8 cellular contexts compared by ENCODE assay signal in the genomic region with DNA sequence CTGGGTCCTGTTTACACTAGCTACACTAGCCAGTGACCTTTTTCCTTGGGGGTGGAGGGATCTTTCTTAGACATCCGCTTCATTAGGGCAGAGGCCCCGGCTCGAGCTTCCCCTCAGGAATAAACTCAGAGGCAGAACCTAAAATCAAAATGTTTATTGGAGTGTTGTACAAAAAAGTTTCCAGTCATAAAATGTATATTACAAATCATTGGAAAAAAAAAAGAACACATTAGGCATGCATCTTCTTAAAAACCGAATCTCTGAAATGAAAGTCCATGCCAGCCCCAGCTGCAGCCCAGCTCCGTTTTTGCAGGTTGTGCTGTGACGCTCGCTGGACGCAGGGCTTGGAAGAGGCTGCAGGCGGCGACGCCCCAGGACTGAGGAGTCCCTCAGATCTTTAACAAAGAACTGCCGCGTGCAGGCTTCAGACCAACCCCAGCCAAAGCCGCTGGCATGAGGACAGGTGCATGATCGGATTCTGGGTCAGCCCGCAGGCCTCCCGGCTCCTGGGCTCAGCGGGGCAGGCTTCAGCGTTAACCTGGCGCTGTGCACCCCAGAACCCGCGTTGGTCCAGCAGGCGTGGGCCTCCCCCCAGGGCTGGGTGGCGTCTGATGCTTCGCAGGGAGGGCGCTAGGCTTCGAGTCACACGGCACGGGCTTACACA. TPM values are rescaled to one million over a fixed set of nuclear protein-coding genes. Genes with fewer than 3 reads are reported as not detected.
DNase-seq lines count a peak whose midpoint lies in the region; ATAC-seq, FAIRE-seq and TF ChIP-seq lines count a peak whose summit lies in the region.

No MANE protein-coding gene starts in this region.

- peak overlapping the region; percentile 100 for H3K27ac Mint-ChIP-seq in GM23338
- peak overlapping the region; percentile 98 for H3K27ac Mint-ChIP-seq in activated T-helper 1 cell treated with anti-CD3 and anti-CD28 coated beads, Interleukin-12 subunit alpha, Interleukin-12 subunit beta, Interleukin-2, Interleukin-4 antibody, amounts not matched to agents 30 ng/mL and 10 ng/mL and 1 ng/mL, durations not matched to agents 14 hours and 24 hours and 36 hours

- H3K36me3 ChIP-seq in GM23338 (ENCODE audit: insufficient read depth), result no peaks in the 10 kb centered on the region; the same call in 1 of the 2 replicates
- peaks cover 14% of the 10 kb centered on the region for H3K36me3 ChIP-seq in cardiac muscle cell

- H3K4me1 Mint-ChIP-seq in GM23338, result peaks cover 28% of the 10 kb centered on the region
- peaks cover 11% of the 10 kb centered on the region for H3K4me1 Mint-ChIP-seq in activated T-helper 1 cell treated with anti-CD3 and anti-CD28 coated beads, Interleukin-12 subunit alpha, Interleukin-12 subunit beta, Interleukin-2, Interleukin-4 antibody, amounts not matched to agents 30 ng/mL and 10 ng/mL and 1 ng/mL, durations not matched to agents 14 hours and 24 hours and 36 hours (ENCODE audit: low read depth)

- peak overlapping the region; percentile 95 for H3K4me3 ChIP-seq in A549
- peak overlapping the region; percentile 99 for H3K4me3 ChIP-seq in GM23338
- peak overlapping the region; percentile 86 for H3K4me3 ChIP-seq in cardiac muscle cell

- H3K4me2 ChIP-seq in A549 (peak overlapping the region; percentile 97), GM23338 (peak overlapping the region; percentile 95)

- peaks cover 28% of the 10 kb centered on the region for H3F3A ChIP-seq in GM23338 (replicated peaks; ENCODE audit: low read depth)

- POLR2A ChIA-PET in A549 (lab: Yijun Ruan, JAX), result interaction anchor here (0.7 to 1.9 kb wide), 8 partner anchors 9 to 277 kb away, joined by 3 to 16 read pairs (median 3); a partner anchor contains a TSS

- H4K20me1 ChIP-seq in GM23338 (replicated peaks; ENCODE audit: insufficient read depth), result no peaks in the 10 kb centered on the region; the same call in none of the 2 replicates

- H3K4me3 Mint-ChIP-seq in GM23338, result peak overlapping the region; percentile 94
- H3K4me3 Mint-ChIP-seq in activated T-helper 1 cell treated with anti-CD3 and anti-CD28 coated beads, Interleukin-12 subunit alpha, Interleukin-12 subunit beta, Interleukin-2, Interleukin-4 antibody, amounts not matched to agents 30 ng/mL and 10 ng/mL and 1 ng/mL, durations not matched to agents 14 hours and 24 hours and 36 hours, result peak overlapping the region; percentile 95

- in situ Hi-C loops in GM13976 (cut with MboI; ENCODE audit: low sequenced_read_pairs, unreplicated experiment), result no loop called here

- peaks cover 17% of the 10 kb centered on the region; the same call in 2 of the 3 replicates for H3K4me1 ChIP-seq in A549
- H3K4me1 ChIP-seq in GM23338 (ENCODE audit: insufficient read depth), result peaks cover 14% of the 10 kb centered on the region
- H3K4me1 ChIP-seq in cardiac muscle cell (ENCODE audit: low read depth), result peaks cover 8% of the 10 kb centered on the region

- H3K9me3 ChIP-seq in A549 (no peaks in the 10 kb centered on the region), cardiac muscle cell (ENCODE audit: low read depth) (no peaks in the 10 kb centered on the region)

- H3K36me3 Mint-ChIP-seq in GM23338 (ENCODE audit: low read depth), result peaks cover 35% of the 10 kb centered on the region
- peaks cover 13% of the 10 kb centered on the region for H3K36me3 Mint-ChIP-seq in activated T-helper 1 cell treated with anti-CD3 and anti-CD28 coated beads, Interleukin-12 subunit alpha, Interleukin-12 subunit beta, Interleukin-2, Interleukin-4 antibody, amounts not matched to agents 30 ng/mL and 10 ng/mL and 1 ng/mL, durations not matched to agents 14 hours and 24 hours and 36 hours (ENCODE audit: low read depth)

- TF ChIP-seq CTCF in A549 (IDR thresholded peaks at IDR 0.05) (no peak), GM23338 (conservative IDR thresholded peaks at IDR 0.05; ENCODE audit: low read depth in 2 of 2) (no peak), cardiac muscle cell (IDR thresholded peaks at IDR 0.05; ENCODE audit: low read depth, low read length) (no peak), GM13976 (IDR thresholded peaks at IDR 0.05; ENCODE audit: borderline replicate concordance, control extremely low read depth, extremely low read depth, insufficient read depth, missing control alignments) (no peak)

- H3K9me3 Mint-ChIP-seq in GM23338, result peaks cover 5% of the 10 kb centered on the region
- H3K9me3 Mint-ChIP-seq in activated T-helper 1 cell treated with anti-CD3 and anti-CD28 coated beads, Interleukin-12 subunit alpha, Interleukin-12 subunit beta, Interleukin-2, Interleukin-4 antibody, amounts not matched to agents 30 ng/mL and 10 ng/mL and 1 ng/mL, durations not matched to agents 14 hours and 24 hours and 36 hours, result no peaks in the 10 kb centered on the region

- H3K27me3 Mint-ChIP-seq in GM23338 (ENCODE audit: insufficient read depth, low read depth, poor library complexity), result peaks cover 24% of the 10 kb centered on the region
- H3K27me3 Mint-ChIP-seq in activated T-helper 1 cell treated with anti-CD3 and anti-CD28 coated beads, Interleukin-12 subunit alpha, Interleukin-12 subunit beta, Interleukin-2, Interleukin-4 antibody, amounts not matched to agents 30 ng/mL and 10 ng/mL and 1 ng/mL, durations not matched to agents 14 hours and 24 hours and 36 hours (ENCODE audit: insufficient read depth), result peaks cover 2% of the 10 kb centered on the region

- intact Hi-C loops in activated T-helper 1 cell treated with anti-CD3 and anti-CD28 coated beads, Interleukin-12 subunit alpha, Interleukin-12 subunit beta, Interleukin-2, Interleukin-4 antibody, amounts not matched to agents 30 ng/mL and 10 ng/mL and 1 ng/mL, durations not matched to agents 14 hours and 24 hours and 36 hours (cut with micrococcal nuclease), result loop anchor here (2.0 to 10.0 kb wide), 3 partner anchors 485 to 1197 kb away; a partner anchor contains a TSS
- intact Hi-C loops in posterior vena cava (cut with DNase I), result loop anchor here in 1 of 2 donors (2.0 kb wide), 1 partner anchor 37 kb away; no protein-coding TSS in a partner anchor

- H2AFZ ChIP-seq in GM23338, result no peak overlapping the region

- no peak for FAIRE-seq in A549 (lab: Jason Lieb, UNC)

- no peak for TF ChIP-seq POLR2A in A549 (IDR thresholded peaks at IDR 0.05; ENCODE audit: low read length)

- no peak for TF ChIP-seq EP300 in A549 (IDR thresholded peaks at IDR 0.05)

- DNase-seq in A549 (ENCODE audit: low read depth in 1 of 2, low spot score in 1 of 2) (no peak), GM23338 (ENCODE audit: low spot score) (peak; percentile 89), cardiac muscle cell (ENCODE audit: low read depth in 1 of 2, low spot score in 1 of 2) (peak in 1 of 2 donors; percentile 33), posterior vena cava (ENCODE audit: low spot score) (peak; percentile 83), GM13976 (ENCODE audit: low spot score) (no peak), KG1 (lab: John Stamatoyannopoulos, UW) (no peak)
- DNase-seq in activated T-helper 1 cell treated with anti-CD3 and anti-CD28 coated beads, Interleukin-12 subunit alpha, Interleukin-12 subunit beta, Interleukin-2, Interleukin-4 antibody, amounts not matched to agents 30 ng/mL and 10 ng/mL and 1 ng/mL, durations not matched to agents 14 hours and 24 hours and 36 hours (ENCODE audit: low spot score), result no peak

- peaks cover 21% of the 10 kb centered on the region for H3K79me2 ChIP-seq in GM23338 (replicated peaks; ENCODE audit: insufficient read depth)

- H3K27me3 ChIP-seq in GM23338 (ENCODE audit: insufficient read depth) (no peaks in the 10 kb centered on the region), cardiac muscle cell (no peaks in the 10 kb centered on the region)

- CTCF ChIA-PET in A549 (lab: Yijun Ruan, JAX), result interaction anchor here (0.6 to 1.7 kb wide), 9 partner anchors 12 to 1229 kb away, joined by 3 to 10 read pairs (median 4); no protein-coding TSS in a partner anchor

- WGBS in A549 (ENCODE audit: missing lambda C conversion rate), result 60% methylated on average over 19 of the region's 29 CpGs

- TF ChIP-seq RAD21 in A549 (conservative IDR thresholded peaks at IDR 0.05 in 1 of 2, IDR thresholded peaks at IDR 0.05 in 1 of 2), result no peak

- H3K9me2 ChIP-seq in GM23338 (ENCODE audit: insufficient read depth), result no peaks in the 10 kb centered on the region

- peak overlapping the region; percentile 97 to 99 for H3K27ac ChIP-seq in A549
- peak overlapping the region; percentile 88 for H3K27ac ChIP-seq in GM23338 (ENCODE audit: low read depth)
- H3K27ac ChIP-seq in cardiac muscle cell, result peak overlapping the region; percentile 98

- ATAC-seq in A549 (no peak), GM23338 (peak; percentile 28), GM18873 (IDR thresholded peaks at IDR 0.05; ENCODE audit: low FRiP score, unreplicated experiment) (no peak)

RNA-seq across cellular contexts. Expression of a gene that starts 0.8 kb away (rescaled TPM):
- polyA plus RNA-seq in A549 (2011; rRNA removed) (23.9 and 24.7 TPM in 2 replicates), A549 (2017; fragmentation: RNase III; extraction: RNeasy Plus Mini Kit Qiagen cat#74134 plus additional on column Dnase treatment) (73.6 to 85.7 TPM (median 81.2 TPM) in 3 replicates), GM23338 (2016; fragmentation: Nextera tagmentation; extraction: Ambion mirVana) (347 TPM in 2 replicates), cardiac muscle cell (287 and 292 TPM in 2 replicates)
- polyA plus RNA-seq in A549 (2012; cell fraction: cytosol; rRNA removed), result 128 and 159 TPM in 2 replicates
- 95.9 and 129 TPM in 2 replicates for polyA plus RNA-seq in A549 (2012; cell fraction: nucleus; rRNA removed)
- 5.7 and 9.2 TPM in 2 replicates for polyA minus RNA-seq in A549 (2011; rRNA and poly(A)+ RNA removed)
- total RNA-seq in GM23338 (2014; rRNA removed; shearing (Covaris generic)), result 118 and 140 TPM in 2 replicates
- 178 and 185 TPM in 2 replicates for total RNA-seq in activated T-helper 1 cell treated with anti-CD3 and anti-CD28 coated beads, Interleukin-12 subunit alpha, Interleukin-12 subunit beta, Interleukin-2, Interleukin-4 antibody, amounts not matched to agents 30 ng/mL and 10 ng/mL and 1 ng/mL, durations not matched to agents 14 hours and 24 hours and 36 hours
- total RNA-seq in cardiac muscle cell (76.7 and 93.0 TPM in 2 replicates), posterior vena cava (10 to 100 TPM; 32.8 to 37.2 TPM)

RNA-seq across cellular contexts. Expression of a gene that starts 28.6 kb away (rescaled TPM):
- 53.5 and 54.6 TPM in 2 replicates for polyA plus RNA-seq in A549 (2011; rRNA removed)
- polyA plus RNA-seq in A549 (2012; cell fraction: cytosol; rRNA removed), result 96.0 and 132 TPM in 2 replicates
- 167 and 168 TPM in 2 replicates for polyA plus RNA-seq in A549 (2012; cell fraction: nucleus; rRNA removed)
- 93.6 to 105 TPM (median 97.7 TPM) in 3 replicates for polyA plus RNA-seq in A549 (2017; fragmentation: RNase III; extraction: RNeasy Plus Mini Kit Qiagen cat#74134 plus additional on column Dnase treatment)
- polyA minus RNA-seq in A549 (2011; rRNA and poly(A)+ RNA removed), result 53.1 and 60.5 TPM in 2 replicates
- 190 and 255 TPM in 2 replicates for total RNA-seq in GM23338 (2014; rRNA removed; shearing (Covaris generic))
- 40.1 and 40.9 TPM in 2 replicates for polyA plus RNA-seq in GM23338 (2016; fragmentation: Nextera tagmentation; extraction: Ambion mirVana)
- 109 and 116 TPM in 2 replicates for total RNA-seq in activated T-helper 1 cell treated with anti-CD3 and anti-CD28 coated beads, Interleukin-12 subunit alpha, Interleukin-12 subunit beta, Interleukin-2, Interleukin-4 antibody, amounts not matched to agents 30 ng/mL and 10 ng/mL and 1 ng/mL, durations not matched to agents 14 hours and 24 hours and 36 hours
- total RNA-seq in cardiac muscle cell, result 78.6 and 127 TPM in 2 replicates
- polyA plus RNA-seq in cardiac muscle cell, result 42.5 and 66.9 TPM in 2 replicates
- total RNA-seq in posterior vena cava, result 10 to 100 TPM; 14.4 to 17.9 TPM

RNA-seq across cellular contexts. Expression of a gene that starts 47.8 kb away (rescaled TPM):
- 65.3 and 72.5 TPM in 2 replicates for polyA plus RNA-seq in A549 (2011; rRNA removed)
- 120 and 125 TPM in 2 replicates for polyA plus RNA-seq in A549 (2012; cell fraction: cytosol; rRNA removed)
- polyA plus RNA-seq in A549 (2012; cell fraction: nucleus; rRNA removed), result 193 and 205 TPM in 2 replicates
- 38.6 to 42.4 TPM (median 39.9 TPM) in 3 replicates for polyA plus RNA-seq in A549 (2017; fragmentation: RNase III; extraction: RNeasy Plus Mini Kit Qiagen cat#74134 plus additional on column Dnase treatment)
- polyA minus RNA-seq in A549 (2011; rRNA and poly(A)+ RNA removed), result 42.7 and 50.1 TPM in 2 replicates
- total RNA-seq in GM23338 (2014; rRNA removed; shearing (Covaris generic)), result 12.3 and 15.2 TPM in 2 replicates
- polyA plus RNA-seq in GM23338 (2016; fragmentation: Nextera tagmentation; extraction: Ambion mirVana), result 15.8 and 16.6 TPM in 2 replicates
- 129 and 132 TPM in 2 replicates for total RNA-seq in activated T-helper 1 cell treated with anti-CD3 and anti-CD28 coated beads, Interleukin-12 subunit alpha, Interleukin-12 subunit beta, Interleukin-2, Interleukin-4 antibody, amounts not matched to agents 30 ng/mL and 10 ng/mL and 1 ng/mL, durations not matched to agents 14 hours and 24 hours and 36 hours
- total RNA-seq in cardiac muscle cell, result 44.8 and 75.2 TPM in 2 replicates
- polyA plus RNA-seq in cardiac muscle cell, result 30.5 and 66.4 TPM in 2 replicates
- 100 to 1,000 TPM; 120 to 160 TPM for total RNA-seq in posterior vena cava

Comparison
In these comparisons a context has a peak if more than half of its experiments do, and no peak if none do; other contexts are left out.
1. DNase-seq: peak in GM23338 (single experiment) and posterior vena cava (single experiment); none in A549 (0 of 2), activated T-helper 1 cell treated with anti-CD3 and anti-CD28 coated beads, Interleukin-12 subunit alpha, Interleukin-12 subunit beta, Interleukin-2, Interleukin-4 antibody, amounts not matched to agents 30 ng/mL and 10 ng/mL and 1 ng/mL, durations not matched to agents 14 hours and 24 hours and 36 hours (single experiment), GM13976 (single experiment) and KG1 (single experiment).
2. Peak in every context shown above with its lines, with median percentiles within 50 percentile points of each other: H3K27ac ChIP-seq and H3K4me3 ChIP-seq.